1 cellular context compared by ENCODE assay signal in the genomic region with DNA sequence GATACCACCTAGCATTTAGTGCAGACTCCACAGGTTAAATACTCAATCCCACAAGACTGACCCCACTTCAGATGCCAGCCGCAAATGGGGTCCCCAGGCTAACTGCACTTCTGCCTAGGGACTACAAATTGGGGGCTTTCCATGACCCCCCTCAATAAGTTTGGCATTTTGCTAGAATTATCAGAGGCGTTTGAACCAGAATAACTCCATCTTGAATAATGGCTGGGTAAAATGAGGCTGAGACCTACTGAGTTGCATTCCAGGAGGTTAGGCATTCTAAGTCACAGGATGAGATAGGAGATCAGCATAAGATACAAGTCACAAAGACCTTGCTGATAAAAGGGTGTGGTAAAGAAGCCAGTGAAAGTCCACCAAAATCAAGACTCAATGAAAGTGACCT.
A peak's percentile ranks its signal among the peaks of the same experiment; 100 is the strongest.
TF ChIP-seq lines count a peak whose summit lies in the region.

No MANE protein-coding gene starts in this region.

TF ChIP-seq in K562, 482 proteins besides CTCF, POLR2A, EP300 and RAD21 (continued from another document):
- 0 out of 4 replicates have a peak, but pooled peaks of 1 of the 2 experiments have one; percentile 34 for TF ChIP-seq TEAD1 (CRISPR knock-in tag; IDR thresholded peaks at IDR 0.05)
- TF ChIP-seq ZNF316 (IDR thresholded peaks at IDR 0.05), result no peak
- TF ChIP-seq, protein P1, sequence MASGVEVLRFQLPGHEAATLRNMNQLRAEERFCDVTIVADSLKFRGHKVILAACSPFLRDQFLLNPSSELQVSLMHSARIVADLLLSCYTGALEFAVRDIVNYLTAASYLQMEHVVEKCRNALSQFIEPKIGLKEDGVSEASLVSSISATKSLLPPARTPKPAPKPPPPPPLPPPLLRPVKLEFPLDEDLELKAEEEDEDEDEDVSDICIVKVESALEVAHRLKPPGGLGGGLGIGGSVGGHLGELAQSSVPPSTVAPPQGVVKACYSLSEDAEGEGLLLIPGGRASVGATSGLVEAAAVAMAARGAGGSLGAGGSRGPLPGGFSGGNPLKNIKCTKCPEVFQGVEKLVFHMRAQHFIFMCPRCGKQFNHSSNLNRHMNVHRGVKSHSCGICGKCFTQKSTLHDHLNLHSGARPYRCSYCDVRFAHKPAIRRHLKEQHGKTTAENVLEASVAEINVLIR (CRISPR knock-in tag; IDR thresholded peaks at IDR 0.05), result peak; percentile 47
- TF ChIP-seq ZNF143 (CRISPR knock-in tag; IDR thresholded peaks at IDR 0.05), result no peak
- TF ChIP-seq ZSCAN29 (IDR thresholded peaks at IDR 0.05), result no peak
- TF ChIP-seq DMBX1 (CRISPR knock-in tag; IDR thresholded peaks at IDR 0.05; ENCODE audit: borderline replicate concordance), result peak; percentile 89; the same call in 1 of the 2 replicates
- TF ChIP-seq, protein P2, sequence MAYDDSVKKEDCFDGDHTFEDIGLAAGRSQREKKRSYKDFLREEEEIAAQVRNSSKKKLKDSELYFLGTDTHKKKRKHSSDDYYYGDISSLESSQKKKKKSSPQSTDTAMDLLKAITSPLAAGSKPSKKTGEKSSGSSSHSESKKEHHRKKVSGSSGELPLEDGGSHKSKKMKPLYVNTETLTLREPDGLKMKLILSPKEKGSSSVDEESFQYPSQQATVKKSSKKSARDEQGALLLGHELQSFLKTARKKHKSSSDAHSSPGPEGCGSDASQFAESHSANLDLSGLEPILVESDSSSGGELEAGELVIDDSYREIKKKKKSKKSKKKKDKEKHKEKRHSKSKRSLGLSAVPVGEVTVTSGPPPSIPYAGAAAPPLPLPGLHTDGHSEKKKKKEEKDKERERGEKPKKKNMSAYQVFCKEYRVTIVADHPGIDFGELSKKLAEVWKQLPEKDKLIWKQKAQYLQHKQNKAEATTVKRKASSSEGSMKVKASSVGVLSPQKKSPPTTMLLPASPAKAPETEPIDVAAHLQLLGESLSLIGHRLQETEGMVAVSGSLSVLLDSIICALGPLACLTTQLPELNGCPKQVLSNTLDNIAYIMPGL (CRISPR knock-in tag; IDR thresholded peaks at IDR 0.05), result no peak
- no peak for TF ChIP-seq NBN (IDR thresholded peaks at IDR 0.05; ENCODE audit: low read depth)
- TF ChIP-seq TOE1 (IDR thresholded peaks at IDR 0.05; ENCODE audit: borderline replicate concordance), result no peak
- TF ChIP-seq TOE1 (CRISPR knock-in tag; IDR thresholded peaks at IDR 0.05; ENCODE audit: borderline replicate concordance, low read depth), result no peak
- TF ChIP-seq PHF8 (IDR thresholded peaks at IDR 0.05; ENCODE audit: borderline replicate concordance, low read length), result no peak
- TF ChIP-seq, protein P3, sequence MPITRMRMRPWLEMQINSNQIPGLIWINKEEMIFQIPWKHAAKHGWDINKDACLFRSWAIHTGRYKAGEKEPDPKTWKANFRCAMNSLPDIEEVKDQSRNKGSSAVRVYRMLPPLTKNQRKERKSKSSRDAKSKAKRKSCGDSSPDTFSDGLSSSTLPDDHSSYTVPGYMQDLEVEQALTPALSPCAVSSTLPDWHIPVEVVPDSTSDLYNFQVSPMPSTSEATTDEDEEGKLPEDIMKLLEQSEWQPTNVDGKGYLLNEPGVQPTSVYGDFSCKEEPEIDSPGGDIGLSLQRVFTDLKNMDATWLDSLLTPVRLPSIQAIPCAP (CRISPR knock-in tag; IDR thresholded peaks at IDR 0.05; ENCODE audit: borderline replicate concordance), result no peak
- TF ChIP-seq, protein P4, sequence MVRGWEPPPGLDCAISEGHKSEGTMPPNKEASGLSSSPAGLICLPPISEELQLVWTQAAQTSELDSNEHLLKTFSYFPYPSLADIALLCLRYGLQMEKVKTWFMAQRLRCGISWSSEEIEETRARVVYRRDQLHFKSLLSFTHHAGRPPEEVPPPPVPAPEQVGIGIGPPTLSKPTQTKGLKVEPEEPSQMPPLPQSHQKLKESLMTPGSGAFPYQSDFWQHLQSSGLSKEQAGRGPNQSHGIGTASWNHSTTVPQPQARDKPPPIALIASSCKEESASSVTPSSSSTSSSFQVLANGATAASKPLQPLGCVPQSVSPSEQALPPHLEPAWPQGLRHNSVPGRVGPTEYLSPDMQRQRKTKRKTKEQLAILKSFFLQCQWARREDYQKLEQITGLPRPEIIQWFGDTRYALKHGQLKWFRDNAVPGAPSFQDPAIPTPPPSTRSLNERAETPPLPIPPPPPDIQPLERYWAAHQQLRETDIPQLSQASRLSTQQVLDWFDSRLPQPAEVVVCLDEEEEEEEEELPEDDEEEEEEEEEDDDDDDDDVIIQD (CRISPR knock-in tag; IDR thresholded peaks at IDR 0.05), result no peak
- TF ChIP-seq SREBF2 (CRISPR knock-in tag; IDR thresholded peaks at IDR 0.05), result no peak
- no peak for TF ChIP-seq KLF1 (tag; IDR thresholded peaks at IDR 0.05)
- no peak for TF ChIP-seq KHSRP (IDR thresholded peaks at IDR 0.05)
- TF ChIP-seq ZBTB17 (CRISPR knock-in tag; IDR thresholded peaks at IDR 0.05), result no peak
- no peak for TF ChIP-seq MXI1 (IDR thresholded peaks at IDR 0.05; ENCODE audit: low read depth, low read length)
- TF ChIP-seq, protein P5, sequence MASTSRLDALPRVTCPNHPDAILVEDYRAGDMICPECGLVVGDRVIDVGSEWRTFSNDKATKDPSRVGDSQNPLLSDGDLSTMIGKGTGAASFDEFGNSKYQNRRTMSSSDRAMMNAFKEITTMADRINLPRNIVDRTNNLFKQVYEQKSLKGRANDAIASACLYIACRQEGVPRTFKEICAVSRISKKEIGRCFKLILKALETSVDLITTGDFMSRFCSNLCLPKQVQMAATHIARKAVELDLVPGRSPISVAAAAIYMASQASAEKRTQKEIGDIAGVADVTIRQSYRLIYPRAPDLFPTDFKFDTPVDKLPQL (IDR thresholded peaks at IDR 0.05; ENCODE audit: extremely low read depth, insufficient read length), result no peak
- TF ChIP-seq WHSC1 (IDR thresholded peaks at IDR 0.05; ENCODE audit: low read length), result no peak
- no peak for TF ChIP-seq BMI1 (IDR thresholded peaks at IDR 0.05; ENCODE audit: low read length)
- no peak for TF ChIP-seq NFE2 (IDR thresholded peaks at IDR 0.05; ENCODE audit: low read depth)
- no peak for TF ChIP-seq ZNF717 (CRISPR knock-in tag; IDR thresholded peaks at IDR 0.05)
- no peak for TF ChIP-seq NR2C1 (IDR thresholded peaks at IDR 0.05)
- peak; percentile 54; the same call in 1 of the 2 replicates for TF ChIP-seq NR2C1 (tag; IDR thresholded peaks at IDR 0.05)
- TF ChIP-seq, protein P6, sequence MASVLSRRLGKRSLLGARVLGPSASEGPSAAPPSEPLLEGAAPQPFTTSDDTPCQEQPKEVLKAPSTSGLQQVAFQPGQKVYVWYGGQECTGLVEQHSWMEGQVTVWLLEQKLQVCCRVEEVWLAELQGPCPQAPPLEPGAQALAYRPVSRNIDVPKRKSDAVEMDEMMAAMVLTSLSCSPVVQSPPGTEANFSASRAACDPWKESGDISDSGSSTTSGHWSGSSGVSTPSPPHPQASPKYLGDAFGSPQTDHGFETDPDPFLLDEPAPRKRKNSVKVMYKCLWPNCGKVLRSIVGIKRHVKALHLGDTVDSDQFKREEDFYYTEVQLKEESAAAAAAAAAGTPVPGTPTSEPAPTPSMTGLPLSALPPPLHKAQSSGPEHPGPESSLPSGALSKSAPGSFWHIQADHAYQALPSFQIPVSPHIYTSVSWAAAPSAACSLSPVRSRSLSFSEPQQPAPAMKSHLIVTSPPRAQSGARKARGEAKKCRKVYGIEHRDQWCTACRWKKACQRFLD (CRISPR knock-in tag; IDR thresholded peaks at IDR 0.05), result 0 out of 2 replicates have a peak, but pooled peaks have one; percentile 25
- no peak for TF ChIP-seq ZKSCAN1 (IDR thresholded peaks at IDR 0.05; ENCODE audit: low read depth, low read length)
- no peak for TF ChIP-seq ZNF121 (CRISPR knock-in tag; conservative IDR thresholded peaks at IDR 0.05)
- TF ChIP-seq, protein P7, sequence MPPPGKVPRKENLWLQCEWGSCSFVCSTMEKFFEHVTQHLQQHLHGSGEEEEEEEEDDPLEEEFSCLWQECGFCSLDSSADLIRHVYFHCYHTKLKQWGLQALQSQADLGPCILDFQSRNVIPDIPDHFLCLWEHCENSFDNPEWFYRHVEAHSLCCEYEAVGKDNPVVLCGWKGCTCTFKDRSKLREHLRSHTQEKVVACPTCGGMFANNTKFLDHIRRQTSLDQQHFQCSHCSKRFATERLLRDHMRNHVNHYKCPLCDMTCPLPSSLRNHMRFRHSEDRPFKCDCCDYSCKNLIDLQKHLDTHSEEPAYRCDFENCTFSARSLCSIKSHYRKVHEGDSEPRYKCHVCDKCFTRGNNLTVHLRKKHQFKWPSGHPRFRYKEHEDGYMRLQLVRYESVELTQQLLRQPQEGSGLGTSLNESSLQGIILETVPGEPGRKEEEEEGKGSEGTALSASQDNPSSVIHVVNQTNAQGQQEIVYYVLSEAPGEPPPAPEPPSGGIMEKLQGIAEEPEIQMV (tag; conservative IDR thresholded peaks at IDR 0.05; ENCODE audit: low read depth), result 0 out of 2 replicates have a peak, but pooled peaks have one; percentile 52
- TF ChIP-seq HNRNPL (IDR thresholded peaks at IDR 0.05; ENCODE audit: low read depth, low read length), result no peak
- TF ChIP-seq, protein P8, sequence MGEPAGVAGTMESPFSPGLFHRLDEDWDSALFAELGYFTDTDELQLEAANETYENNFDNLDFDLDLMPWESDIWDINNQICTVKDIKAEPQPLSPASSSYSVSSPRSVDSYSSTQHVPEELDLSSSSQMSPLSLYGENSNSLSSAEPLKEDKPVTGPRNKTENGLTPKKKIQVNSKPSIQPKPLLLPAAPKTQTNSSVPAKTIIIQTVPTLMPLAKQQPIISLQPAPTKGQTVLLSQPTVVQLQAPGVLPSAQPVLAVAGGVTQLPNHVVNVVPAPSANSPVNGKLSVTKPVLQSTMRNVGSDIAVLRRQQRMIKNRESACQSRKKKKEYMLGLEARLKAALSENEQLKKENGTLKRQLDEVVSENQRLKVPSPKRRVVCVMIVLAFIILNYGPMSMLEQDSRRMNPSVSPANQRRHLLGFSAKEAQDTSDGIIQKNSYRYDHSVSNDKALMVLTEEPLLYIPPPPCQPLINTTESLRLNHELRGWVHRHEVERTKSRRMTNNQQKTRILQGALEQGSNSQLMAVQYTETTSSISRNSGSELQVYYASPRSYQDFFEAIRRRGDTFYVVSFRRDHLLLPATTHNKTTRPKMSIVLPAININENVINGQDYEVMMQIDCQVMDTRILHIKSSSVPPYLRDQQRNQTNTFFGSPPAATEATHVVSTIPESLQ (CRISPR knock-in tag; IDR thresholded peaks at IDR 0.05), result no peak
